Comparison of ENCODE assay signal across 9 cellular contexts in genomic region chr2:196268538-196269338, GRCh38.
DNase-seq lines count a peak whose midpoint lies in the region; ATAC-seq, FAIRE-seq and TF ChIP-seq lines count a peak whose summit lies in the region.
"Had no signal": no experiment of that assay in that cellular context is flagged by ENCODE, and none has a peak within 500 bp of the region (broad histone marks: within the 10 kb centered on the region; RNA-seq: fewer than 3 reads in every experiment).

No MANE protein-coding gene starts in this region.

- peak overlapping the region; percentile 45 for H3K27ac Mint-ChIP-seq in activated CD4-positive, alpha-beta memory T cell treated with anti-CD3 and anti-CD28 coated beads for 36 hours

- CTCF ChIA-PET in activated CD4-positive, alpha-beta memory T cell treated with anti-CD3 and anti-CD28 coated beads for 36 hours (lab: Charles Lee): interaction anchor here (1.1 to 1.5 kb wide), 3 partner anchors 27 to 92 kb away, joined by 3 to 5 read pairs (median 5); no protein-coding TSS in a partner anchor

- no peaks in the 10 kb centered on the region for H3K9me3 Mint-ChIP-seq in activated CD4-positive, alpha-beta memory T cell treated with anti-CD3 and anti-CD28 coated beads for 36 hours

- H3K27me3 ChIP-seq in lower lobe of right lung (ENCODE audit: low read depth): no peaks in the 10 kb centered on the region
- H3K27me3 ChIP-seq: cardiac muscle cell had no signal

- peak overlapping the region; percentile 25 for H3K4me3 Mint-ChIP-seq in activated CD4-positive, alpha-beta memory T cell treated with anti-CD3 and anti-CD28 coated beads for 36 hours

- no peaks in the 10 kb centered on the region for H3K36me3 ChIP-seq in lower lobe of right lung
- H3K36me3 ChIP-seq: cardiac muscle cell had no signal

- peaks cover 34% of the 10 kb centered on the region for H3K4me1 ChIP-seq in lower lobe of right lung

- H3K27me3 Mint-ChIP-seq in activated CD4-positive, alpha-beta memory T cell treated with anti-CD3 and anti-CD28 coated beads for 36 hours: no peaks in the 10 kb centered on the region

- peak overlapping the region; percentile 75 for H3K27ac ChIP-seq in lower lobe of right lung
- H3K27ac ChIP-seq: cardiac muscle cell had no signal

- intact Hi-C loops in activated CD4-positive, alpha-beta memory T cell treated with anti-CD3 and anti-CD28 coated beads for 36 hours (cut with micrococcal nuclease): loop anchor here (1.0 to 10.0 kb wide), 6 partner anchors 8 to 1036 kb away; no protein-coding TSS in a partner anchor
- intact Hi-C loops in lower lobe of right lung (cut with DNase I): no loop called here

- H3K9me3 ChIP-seq in lower lobe of right lung: no peaks in the 10 kb centered on the region

- H3K4me1 Mint-ChIP-seq in activated CD4-positive, alpha-beta memory T cell treated with anti-CD3 and anti-CD28 coated beads for 36 hours (ENCODE audit: low read depth): peaks cover 62% of the 10 kb centered on the region

- ATAC-seq in HG03342 (IDR thresholded peaks at IDR 0.05; ENCODE audit: unreplicated experiment) (peak; percentile 50), lower lobe of right lung (peak; percentile 78 to 88), HG03196 (IDR thresholded peaks at IDR 0.05; ENCODE audit: unreplicated experiment) (no peak)

- TF ChIP-seq CTCF in lower lobe of right lung (IDR thresholded peaks at IDR 0.05): no peak
- TF ChIP-seq CTCF in D721Med (IDR thresholded peaks at IDR 0.05; ENCODE audit: insufficient read depth, missing control alignments): no peak

- FAIRE-seq in D721Med (lab: Jason Lieb, UNC): no peak

- DNase-seq in ELR (ENCODE audit: low read depth): peak; percentile 50
- peak; percentile 67 for DNase-seq in activated CD4-positive, alpha-beta memory T cell treated with anti-CD3 and anti-CD28 coated beads for 36 hours
- DNase-seq in lower lobe of right lung: no peak
- DNase-seq in D721Med (ENCODE audit: insufficient read length, low spot score): no peak
- DNase-seq in 8988T: no peak
- DNase-seq in NCI-H524 treated with DMSO at 0.1 percent for 48 hours (lab: John Stamatoyannopoulos, UW): no peak

- no peak overlapping the region for H3K4me3 ChIP-seq in lower lobe of right lung
- H3K4me3 ChIP-seq: cardiac muscle cell had no signal

- H3K36me3 Mint-ChIP-seq in activated CD4-positive, alpha-beta memory T cell treated with anti-CD3 and anti-CD28 coated beads for 36 hours: peaks cover 2% of the 10 kb centered on the region

- POLR2A ChIA-PET in activated CD4-positive, alpha-beta memory T cell treated with anti-CD3 and anti-CD28 coated beads for 36 hours (lab: Charles Lee): interaction anchor here (0.6 to 2.3 kb wide), 7 partner anchors 9 to 98 kb away, joined by 3 to 12 read pairs (median 4); no protein-coding TSS in a partner anchor

Comparison
In these comparisons a context has a peak if more than half of its experiments do, and no peak if none do; other contexts are left out.
1. DNase-seq: peak in ELR (single experiment) and activated CD4-positive, alpha-beta memory T cell treated with anti-CD3 and anti-CD28 coated beads for 36 hours (single experiment); none in lower lobe of right lung (single experiment), D721Med (single experiment), 8988T (single experiment) and NCI-H524 treated with DMSO at 0.1 percent for 48 hours (single experiment).